Comparison of ENCODE assay signal across 1 cellular context in genomic region chr12:40244526-40245156, GRCh38. TPM values are rescaled to one million over a fixed set of nuclear protein-coding genes. Genes with fewer than 3 reads are reported as not detected.
"Had no signal": no experiment of that assay in that cellular context is flagged by ENCODE, and none has a peak within 500 bp of the region (broad histone marks: within the 10 kb centered on the region; RNA-seq: fewer than 3 reads in every experiment).

No MANE protein-coding gene starts in this region.

RNA-seq across cellular contexts. Expression of gene LRRK2, which starts 19.8 kb away (rescaled TPM):
- total RNA-seq: G401 had no signal
